In the genomic region with DNA sequence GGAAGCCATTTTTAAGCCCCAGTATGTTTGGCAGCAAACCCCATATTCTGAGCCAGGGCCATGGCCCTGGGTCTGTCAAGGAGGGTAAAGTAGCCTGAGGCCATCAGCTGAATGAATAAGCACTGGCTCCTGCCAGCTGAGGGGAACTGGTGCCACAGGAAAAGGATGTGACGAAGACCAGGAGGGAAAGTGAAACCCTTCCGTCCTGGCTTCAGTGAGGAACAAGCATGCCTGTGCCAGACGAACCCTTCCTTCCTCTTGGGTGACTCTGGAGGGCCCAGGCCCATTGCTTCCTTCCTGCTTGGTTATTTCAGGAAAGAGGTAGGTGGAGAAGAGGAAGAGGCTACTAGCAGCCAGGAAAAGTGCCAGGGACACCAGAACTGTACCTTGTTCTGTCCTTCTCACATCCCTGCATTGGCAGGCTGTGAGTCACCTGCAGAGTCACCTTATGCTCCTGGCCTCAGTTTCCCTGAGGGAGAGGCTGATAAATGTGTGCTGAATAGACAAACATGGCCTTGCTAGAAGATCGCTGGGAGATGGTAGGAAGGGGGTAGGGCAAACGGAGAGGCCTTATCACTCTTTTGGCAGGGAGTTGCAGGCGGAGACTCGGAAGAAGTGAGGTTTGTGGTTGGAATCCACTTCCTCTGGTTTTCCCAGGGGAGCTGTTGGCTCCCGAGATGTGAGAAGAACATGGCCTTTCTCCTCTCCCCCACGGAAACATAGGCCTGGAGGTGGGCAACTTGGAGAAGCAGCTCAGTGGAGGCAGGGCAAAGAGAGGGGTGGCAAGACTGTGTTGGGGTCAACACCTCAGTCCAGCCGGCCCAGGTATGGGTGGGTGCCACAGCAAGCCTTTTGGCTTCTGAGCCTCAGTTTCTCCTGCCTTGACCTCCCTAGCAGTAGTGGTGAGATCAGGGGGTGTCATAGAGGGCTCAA, we compare ENCODE assay signal across 8 cellular contexts. TPM values are rescaled to one million over a fixed set of nuclear protein-coding genes. Genes with fewer than 3 reads are reported as not detected.
DNase-seq lines count a peak whose midpoint lies in the region; ATAC-seq and TF ChIP-seq lines count a peak whose summit lies in the region.

No MANE protein-coding gene starts in this region.

- peaks cover 100% of the 10 kb centered on the region for H3K36me3 ChIP-seq in RWPE2 (ENCODE audit: low read depth)
- H3K36me3 ChIP-seq in prostate gland, result no peaks in the 10 kb centered on the region
- no peaks in the 10 kb centered on the region for H3K36me3 ChIP-seq in urinary bladder (ENCODE audit: insufficient read depth)

- 55% methylated on average over 10 of the region's 10 CpGs for WGBS in prostate gland
- 43% methylated on average over 10 of the region's 10 CpGs for WGBS in urinary bladder

- H3K27me3 ChIP-seq in RWPE2 (ENCODE audit: insufficient read depth, poor library complexity, severe bottlenecking) (no peaks in the 10 kb centered on the region), prostate gland (replicated peaks; ENCODE audit: insufficient read depth) (no peaks in the 10 kb centered on the region)

- no peak for TF ChIP-seq CTCF in GM12865 (IDR thresholded peaks at IDR 0.05; ENCODE audit: insufficient read depth, low read depth, low read length, missing control alignments)
- no peak for TF ChIP-seq CTCF in RWPE2 (IDR thresholded peaks at IDR 0.05; ENCODE audit: poor library complexity, severe bottlenecking)
- TF ChIP-seq CTCF in prostate gland (IDR thresholded peaks at IDR 0.05), result no peak

- H3K4me1 ChIP-seq in RWPE2 (ENCODE audit: insufficient read depth, poor library complexity, severe bottlenecking), result peaks cover 53% of the 10 kb centered on the region
- peaks cover 32% of the 10 kb centered on the region for H3K4me1 ChIP-seq in prostate gland (replicated peaks)
- peaks cover 2% of the 10 kb centered on the region for H3K4me1 ChIP-seq in urinary bladder (ENCODE audit: insufficient read depth)

- H3K9me3 ChIP-seq in RWPE2 (ENCODE audit: severe bottlenecking) (no peaks in the 10 kb centered on the region), prostate gland (no peaks in the 10 kb centered on the region)

- intact Hi-C loops in prostate gland (cut with DNase I), result no loop called here

- ATAC-seq in HG02884 (IDR thresholded peaks at IDR 0.05; ENCODE audit: unreplicated experiment), result peak; percentile 61
- peak; percentile 41 for ATAC-seq in RWPE2 (ENCODE audit: low read depth)

- H3K27ac ChIP-seq in RWPE2 (ENCODE audit: poor library complexity, severe bottlenecking) (peak overlapping the region; percentile 66), prostate gland (peak overlapping the region; percentile 34 to 45), urinary bladder (ENCODE audit: low read depth) (peak overlapping the region; percentile 12)

- no peak for TF ChIP-seq POLR2A in prostate gland (IDR thresholded peaks at IDR 0.05)

- DNase-seq in GM12865 (ENCODE audit: low read depth) (peak; percentile 84), RWPE2 (ENCODE audit: low spot score) (peak; percentile 88), glomerular endothelial cell (ENCODE audit: extremely low read depth, low read depth, low spot score) (peak; percentile 68), prostate gland (ENCODE audit: low spot score) (no peak), DMS153 treated with DMSO at 0.1 percent for 48 hours (lab: John Stamatoyannopoulos, UW; ENCODE audit: unreplicated experiment) (no peak)
- DNase-seq in activated effector memory CD4-positive, alpha-beta T cell treated with anti-CD3 and anti-CD28 coated beads, Interleukin-2, amount 50 U/mL, for 16 hours, result peak; percentile 86

- peak overlapping the region; percentile 87 for H3K4me3 ChIP-seq in GM12865 (ENCODE audit: low read depth, low read length)
- H3K4me3 ChIP-seq in RWPE2 (ENCODE audit: severe bottlenecking), result no peak overlapping the region
- H3K4me3 ChIP-seq in prostate gland, result no peak overlapping the region
- H3K4me3 ChIP-seq in urinary bladder (ENCODE audit: low read depth, low read length), result no peak overlapping the region

RNA-seq across cellular contexts. Expression of a gene that starts 37.4 kb away (rescaled TPM):
- total RNA-seq in glomerular endothelial cell (not detected in 2 replicates), prostate gland (1 to 10 TPM in 1 of 2 donors, under 1 TPM in 1; 0.41 to 3.6 TPM), urinary bladder (4.8 TPM)
- polyA plus RNA-seq in urinary bladder, result 10.1 TPM

RNA-seq across cellular contexts. Expression of a gene that starts 47.5 kb away (rescaled TPM):
- total RNA-seq in glomerular endothelial cell (143 and 241 TPM in 2 replicates), prostate gland (100 to 1,000 TPM; 127 to 155 TPM), urinary bladder (24.2 TPM)
- 61.3 TPM for polyA plus RNA-seq in urinary bladder

Comparison
In these comparisons a context has a peak if more than half of its experiments do, and no peak if none do; other contexts are left out.
1. DNase-seq: peak in GM12865 (single experiment), RWPE2 (single experiment), activated effector memory CD4-positive, alpha-beta T cell treated with anti-CD3 and anti-CD28 coated beads, Interleukin-2, amount 50 U/mL, for 16 hours (single experiment) and glomerular endothelial cell (single experiment); none in prostate gland (single experiment) and DMS153 treated with DMSO at 0.1 percent for 48 hours (single experiment).
2. H3K27ac ChIP-seq: peak in every context shown above with its lines; median percentile 66 in RWPE2; 40 in prostate gland; 12 in urinary bladder.